Comparison of ENCODE assay signal across 9 cellular contexts in genomic region chr19:40571005-40571318, GRCh38. TPM values are rescaled to one million over a fixed set of nuclear protein-coding genes. Genes with fewer than 3 reads are reported as not detected.
DNase-seq lines count a peak whose midpoint lies in the region; TF ChIP-seq lines count a peak whose summit lies in the region.
"Had no signal": no experiment of that assay in that cellular context is flagged by ENCODE, and none has a peak within 500 bp of the region (broad histone marks: within the 10 kb centered on the region; RNA-seq: fewer than 3 reads in every experiment).

No MANE protein-coding gene starts in this region.

- H3K4me2 ChIP-seq in KMS-11, result peak overlapping the region; percentile 15; the same call in 1 of the 2 replicates

- POLR2A ChIA-PET in CD4-positive, alpha-beta memory T cell (lab: Charles Lee; ENCODE audit: partially characterized antibody), result interaction anchor here (0.9 to 3.3 kb wide), 7 partner anchors 24 to 223 kb away, joined by 3 to 71 read pairs (median 4); partner anchors contain the start of genes C19orf47, LTBP4 and PLD3

- H3K9me3 ChIP-seq in CD4-positive, alpha-beta memory T cell (ENCODE audit: control insufficient read depth in 1 of 2, low read length in 2 of 2), result no peaks in the 10 kb centered on the region
- H3K9me3 ChIP-seq in neuron (ENCODE audit: low read length), result no peaks in the 10 kb centered on the region
- H3K9me3 ChIP-seq: adrenal gland had no signal

- CTCF ChIA-PET in CD4-positive, alpha-beta memory T cell (lab: Charles Lee; ENCODE audit: partially characterized antibody), result interaction anchor here (0.9 to 3.4 kb wide), 10 partner anchors 14 to 1313 kb away, joined by 3 to 17 read pairs (median 4); partner anchors contain the start of gene BLVRB

- no peak overlapping the region for H3K27ac ChIP-seq in CD4-positive, alpha-beta memory T cell (ENCODE audit: low read depth, low read length)
- H3K27ac ChIP-seq in KMS-11, result no peak overlapping the region

- no peaks in the 10 kb centered on the region for H4K20me1 ChIP-seq in KMS-11 (ENCODE audit: insufficient read depth)

- DNase-seq in CD4-positive, alpha-beta memory T cell, result no peak
- DNase-seq in chondrocyte (ENCODE audit: low spot score), result no peak
- no peak for DNase-seq in iPS-NIHi11 (ENCODE audit: low spot score)
- DNase-seq in GM19238 (ENCODE audit: insufficient read length, low spot score), result no peak
- no peak for DNase-seq in central memory CD4-positive, alpha-beta T cell
- DNase-seq in MV-4-11 (lab: John Stamatoyannopoulos, UW), result no peak

- H3K4me3 ChIP-seq in CD4-positive, alpha-beta memory T cell (ENCODE audit: low read length in 2 of 2), result peak overlapping the region in 1 of 2 donors; percentile 13
- H3K4me3 ChIP-seq in KMS-11 (IDR thresholded peaks at IDR 0.05; ENCODE audit: insufficient read depth, low read depth, low read length), result no peak overlapping the region
- peak overlapping the region; percentile 10 for H3K4me3 ChIP-seq in neuron (ENCODE audit: low read length)

- H3K27ac Mint-ChIP-seq in CD4-positive, alpha-beta memory T cell, result peak overlapping the region; percentile 30 to 94 (median 90)
- peak overlapping the region; percentile 73 for H3K27ac Mint-ChIP-seq in chondrocyte (ENCODE audit: unreplicated experiment)

- H3K36me3 Mint-ChIP-seq in CD4-positive, alpha-beta memory T cell, result no peaks in the 10 kb centered on the region
- H3K36me3 Mint-ChIP-seq in chondrocyte (ENCODE audit: low read depth), result peaks cover 1% of the 10 kb centered on the region

- peaks cover 9 to 31% (median 18%) of the 10 kb centered on the region in 4 donors for H3K4me1 Mint-ChIP-seq in CD4-positive, alpha-beta memory T cell
- H3K4me1 Mint-ChIP-seq in chondrocyte (ENCODE audit: low read depth), result peaks cover 14% of the 10 kb centered on the region

- TF ChIP-seq CTCF in KMS-11 (conservative IDR thresholded peaks at IDR 0.05; ENCODE audit: low read depth, low read length) (no peak; the same call in 1 of the 2 replicates), chondrocyte (IDR thresholded peaks at IDR 0.05) (no peak)

- intact Hi-C loops in CD4-positive, alpha-beta memory T cell (cut with micrococcal nuclease), result loop anchor here (2.0 kb wide), 1 partner anchor 44 kb away; no protein-coding TSS in a partner anchor

- no peaks in the 10 kb centered on the region for H3K9me3 Mint-ChIP-seq in CD4-positive, alpha-beta memory T cell
- no peaks in the 10 kb centered on the region for H3K9me3 Mint-ChIP-seq in chondrocyte (ENCODE audit: low read depth)

- no peaks in the 10 kb centered on the region for H3K79me2 ChIP-seq in KMS-11 (ENCODE audit: insufficient read depth, low read depth)

- no peak overlapping the region for H3K9ac ChIP-seq in KMS-11

- H2AFZ ChIP-seq in KMS-11 (ENCODE audit: low read depth), result peak overlapping the region; percentile 39; the same call in 1 of the 2 replicates
- peak overlapping the region; percentile 27 for H2AFZ ChIP-seq in neuron (ENCODE audit: low read depth, low read length)

- H3K4me1 ChIP-seq in CD4-positive, alpha-beta memory T cell (ENCODE audit: insufficient read depth, low read length), result peaks cover 18% of the 10 kb centered on the region
- H3K4me1 ChIP-seq in KMS-11 (ENCODE audit: low read depth, poor library complexity, severe bottlenecking) (peaks cover 8% of the 10 kb centered on the region), neuron (ENCODE audit: insufficient read depth, low read length) (peaks cover 3% of the 10 kb centered on the region)

- peaks cover 5 to 7% of the 10 kb centered on the region in 2 donors for H3K27me3 Mint-ChIP-seq in CD4-positive, alpha-beta memory T cell
- peaks cover 14% of the 10 kb centered on the region for H3K27me3 Mint-ChIP-seq in chondrocyte (ENCODE audit: low read depth)

- no peaks in the 10 kb centered on the region for H3K27me3 ChIP-seq in CD4-positive, alpha-beta memory T cell (ENCODE audit: insufficient read depth, low read length)
- peaks cover 6% of the 10 kb centered on the region; the same call in 1 of the 2 replicates for H3K27me3 ChIP-seq in KMS-11 (ENCODE audit: insufficient read depth, low read depth)
- peaks cover 30% of the 10 kb centered on the region for H3K27me3 ChIP-seq in neuron (ENCODE audit: insufficient read depth, low read length)

- peak overlapping the region; percentile 39 to 83 (median 71) for H3K4me3 Mint-ChIP-seq in CD4-positive, alpha-beta memory T cell
- no peak overlapping the region for H3K4me3 Mint-ChIP-seq in chondrocyte (ENCODE audit: unreplicated experiment)

- no peaks in the 10 kb centered on the region for H3K36me3 ChIP-seq in CD4-positive, alpha-beta memory T cell (ENCODE audit: insufficient read depth, low read length)
- H3K36me3 ChIP-seq in KMS-11 (ENCODE audit: insufficient read depth) (no peaks in the 10 kb centered on the region), neuron (ENCODE audit: insufficient read depth, low read length) (no peaks in the 10 kb centered on the region)
- H3K36me3 ChIP-seq: adrenal gland had no signal

RNA-seq across cellular contexts. Expression of gene SHKBP1, which starts 5.7 kb away (rescaled TPM):
- total RNA-seq in CD4-positive, alpha-beta memory T cell, result 100 to 1,000 TPM; 167 to 170 TPM
- polyA plus RNA-seq in CD4-positive, alpha-beta memory T cell, result 100 to 1,000 TPM; 137 to 155 TPM
- 40.9 to 47.8 TPM (median 46.8 TPM) in 3 replicates for total RNA-seq in chondrocyte

RNA-seq across cellular contexts. Expression of gene LTBP4, which starts 30.2 kb away (rescaled TPM):
- 100 to 1,000 TPM; 157 to 158 TPM for total RNA-seq in CD4-positive, alpha-beta memory T cell
- 10 to 100 TPM; 26.0 to 49.4 TPM for polyA plus RNA-seq in CD4-positive, alpha-beta memory T cell
- total RNA-seq in chondrocyte, result 161 to 311 TPM (median 163 TPM) in 3 replicates
